Comparison of ENCODE assay signal across 8 cellular contexts in genomic region chr18:45910405-45911023, GRCh38. TPM values are rescaled to one million over a fixed set of nuclear protein-coding genes. Genes with fewer than 3 reads are reported as not detected.
DNase-seq lines count a peak whose midpoint lies in the region; ATAC-seq and TF ChIP-seq lines count a peak whose summit lies in the region.

No MANE protein-coding gene starts in this region.

- no peaks in the 10 kb centered on the region for H3K79me2 ChIP-seq in parathyroid adenoma

- H3K27me3 ChIP-seq in parathyroid adenoma (ENCODE audit: control insufficient read depth, insufficient read depth, low read length) (no peaks in the 10 kb centered on the region), transverse colon (no peaks in the 10 kb centered on the region)

- H3K27ac ChIP-seq in parathyroid adenoma (no peak overlapping the region), transverse colon (no peak overlapping the region)

- H3K4me1 ChIP-seq in parathyroid adenoma = no peaks in the 10 kb centered on the region
- H3K4me1 ChIP-seq in transverse colon = no peaks in the 10 kb centered on the region

- TF ChIP-seq POLR2A in transverse colon (IDR thresholded peaks at IDR 0.05) = no peak

- H2AFZ ChIP-seq in parathyroid adenoma = no peak overlapping the region

- 40% methylated on average over 4 of the region's 4 CpGs; no CpG with 5 or more reads in 1 of the 2 donors for WGBS in transverse colon (ENCODE audit: low coverage in 1 of 2), 2 donors

- DNase-seq in NOMO-1 treated with DMSO at 0.1 percent for 48 hours (lab: John Stamatoyannopoulos, UW; ENCODE audit: unreplicated experiment) (peak; percentile 34), fibroblast of gingiva (ENCODE audit: low read depth) (peak; percentile 25), transverse colon (peak; percentile 37), OCI-M2 (lab: John Stamatoyannopoulos, UW; ENCODE audit: unreplicated experiment) (no peak)
- DNase-seq in activated CD8-positive, alpha-beta memory T cell treated with anti-CD3 and anti-CD28 coated beads, Interleukin-2, amount 50 U/mL, for 48 hours = peak; percentile 76

- intact Hi-C loops in transverse colon (cut with DNase I; ENCODE audit: low total_unique reads) = no loop called here

- TF ChIP-seq EP300 in transverse colon (IDR thresholded peaks at IDR 0.05; ENCODE audit: low read depth) = no peak

- TF ChIP-seq CTCF in GM12875 (IDR thresholded peaks at IDR 0.05; ENCODE audit: borderline replicate concordance, insufficient read depth, low read depth, low read length) (peak; percentile 81), parathyroid adenoma (IDR thresholded peaks at IDR 0.05) (peak; percentile 62), transverse colon (IDR thresholded peaks at IDR 0.05) (peak; percentile 38 to 60 (median 50))

- no peak overlapping the region for H3K9ac ChIP-seq in parathyroid adenoma

- H3K4me3 ChIP-seq in GM12875 (ENCODE audit: low read depth, low read length) (no peak overlapping the region), parathyroid adenoma (ENCODE audit: low read depth, low read length) (no peak overlapping the region), transverse colon (no peak overlapping the region)

- H3K9me3 ChIP-seq in parathyroid adenoma (ENCODE audit: control insufficient read depth, low read length) = no peaks in the 10 kb centered on the region
- no peaks in the 10 kb centered on the region for H3K9me3 ChIP-seq in transverse colon

- in situ Hi-C loops in transverse colon (cut with MboI; ENCODE audit: low pct_ligation_motif_present in 1 of 4, low pct_unique_long_range_greater_than_20kb in 1 of 4, low sequenced_read_pairs in 3 of 4) = no loop called here

- H3K4me2 ChIP-seq in parathyroid adenoma (ENCODE audit: low read length) = no peak overlapping the region

- H3K36me3 ChIP-seq in parathyroid adenoma (ENCODE audit: control insufficient read depth, insufficient read depth, low read length) (no peaks in the 10 kb centered on the region), transverse colon (peaks cover 0 to 73% (median 29%) of the 10 kb centered on the region in 4 donors)

- peak; percentile 83 for ATAC-seq in HG02981 (IDR thresholded peaks at IDR 0.05; ENCODE audit: unreplicated experiment)

RNA-seq across cellular contexts. Expression of gene EPG5, which starts 56.6 kb away (rescaled TPM):
- 10 to 100 TPM; 24.3 to 42.2 (median 35.6) TPM for total RNA-seq in transverse colon
